ENCODE assay signal across 7 cellular contexts in genomic region chr18:10015941-10016819, GRCh38.
DNase-seq lines count a peak whose midpoint lies in the region; ATAC-seq and TF ChIP-seq lines count a peak whose summit lies in the region.

No MANE protein-coding gene starts in this region.

- DNase-seq in H7 (peak; percentile 56), SK-N-DZ (ENCODE audit: low spot score) (peak; percentile 40), cardiac muscle cell (ENCODE audit: low read depth in 1 of 2, low spot score in 1 of 2) (peak; percentile 77 to 98), stomach (no peak), natural killer cell (no peak), spleen (no peak)
- no peak for DNase-seq in natural killer cell treated with Interleukin-12 subunit alpha and Interleukin-12 subunit beta and Interleukin-15 and Interleukin-18, amount 100 ng/mL, for 72 hours (ENCODE audit: low spot score)

- TF ChIP-seq POLR2A in stomach (IDR thresholded peaks at IDR 0.05) (no peak), spleen (IDR thresholded peaks at IDR 0.05) (no peak)

- ATAC-seq in natural killer cell treated with Interleukin-12 subunit alpha and Interleukin-12 subunit beta and Interleukin-15 and Interleukin-18, amount 100 ng/mL, for 72 hours = no peak
- no peak for ATAC-seq in natural killer cell

- no peak overlapping the region for H3K4me3 Mint-ChIP-seq in natural killer cell treated with Interleukin-12 subunit alpha and Interleukin-12 subunit beta and Interleukin-15 and Interleukin-18, amount 100 ng/mL, for 72 hours
- no peak overlapping the region for H3K4me3 Mint-ChIP-seq in natural killer cell

- peaks cover 7 to 9% of the 10 kb centered on the region in 2 donors for H3K4me1 Mint-ChIP-seq in natural killer cell treated with Interleukin-12 subunit alpha and Interleukin-12 subunit beta and Interleukin-15 and Interleukin-18, amount 100 ng/mL, for 72 hours (ENCODE audit: low read depth in 2 of 2)
- no peaks in the 10 kb centered on the region for H3K4me1 Mint-ChIP-seq in natural killer cell

- WGBS in stomach, 5 donors = 47 to 58% (median 49%) methylated on average over 7 of the region's 7 CpGs
- 54 to 61% (median 59%) methylated on average over 7 of the region's 7 CpGs for WGBS in spleen, 5 donors

- no peaks in the 10 kb centered on the region for H3K9me3 Mint-ChIP-seq in natural killer cell treated with Interleukin-12 subunit alpha and Interleukin-12 subunit beta and Interleukin-15 and Interleukin-18, amount 100 ng/mL, for 72 hours
- no peaks in the 10 kb centered on the region for H3K9me3 Mint-ChIP-seq in natural killer cell

- H3K9me3 ChIP-seq in cardiac muscle cell (ENCODE audit: low read depth) (no peaks in the 10 kb centered on the region), stomach (no peaks in the 10 kb centered on the region), spleen (no peaks in the 10 kb centered on the region)

- peak overlapping the region; percentile 27 for H3K27ac ChIP-seq in cardiac muscle cell
- peak overlapping the region in 4 of 5 donors; percentile 45 to 70 (median 58) for H3K27ac ChIP-seq in stomach
- H3K27ac ChIP-seq in spleen = peak overlapping the region in 4 of 8 donors; percentile 54 to 64 (median 60)

- TF ChIP-seq CTCF in cardiac muscle cell (IDR thresholded peaks at IDR 0.05; ENCODE audit: low read depth, low read length) (peak; percentile 66), stomach (IDR thresholded peaks at IDR 0.05) (peak in 1 of 7 experiments; percentile 16), natural killer cell (IDR thresholded peaks at IDR 0.05) (no peak), spleen (IDR thresholded peaks at IDR 0.05 in 8 of 11, conservative IDR thresholded peaks at IDR 0.05 in 3 of 11) (peak in 1 of 11 experiments; percentile 12)

- H3K4me1 ChIP-seq in cardiac muscle cell (ENCODE audit: low read depth) (peaks cover 10% of the 10 kb centered on the region), stomach (peaks cover 9 to 33% (median 16%) of the 10 kb centered on the region in 4 donors), spleen (peaks cover 0 to 43% (median 17%) of the 10 kb centered on the region in 6 donors)

- H3K27me3 ChIP-seq in H7 (ENCODE audit: control insufficient read depth, insufficient read depth, low read length) (no peaks in the 10 kb centered on the region), cardiac muscle cell (no peaks in the 10 kb centered on the region), stomach (no peaks in the 10 kb centered on the region), spleen (replicated peaks in 1 of 7) (no peaks in the 10 kb centered on the region)

- no peak for TF ChIP-seq EP300 in stomach (IDR thresholded peaks at IDR 0.05)

- H3K36me3 ChIP-seq in H7 (replicated peaks; ENCODE audit: control insufficient read depth, insufficient read depth, low read length) (no peaks in the 10 kb centered on the region), cardiac muscle cell (no peaks in the 10 kb centered on the region), stomach (no peaks in the 10 kb centered on the region), spleen (no peaks in the 10 kb centered on the region)

- intact Hi-C loops in stomach (cut with DNase I; ENCODE audit: low total_unique reads) = no loop called here
- intact Hi-C loops in natural killer cell (cut with micrococcal nuclease) = no loop called here
- intact Hi-C loops in spleen (cut with DNase I; ENCODE audit: low total_unique reads) = no loop called here

- H3K4me3 ChIP-seq in H7 (ENCODE audit: insufficient read depth, low read depth, low read length) (no peak overlapping the region), cardiac muscle cell (no peak overlapping the region), stomach (no peak overlapping the region), spleen (no peak overlapping the region)

- no peaks in the 10 kb centered on the region for H3K36me3 Mint-ChIP-seq in natural killer cell treated with Interleukin-12 subunit alpha and Interleukin-12 subunit beta and Interleukin-15 and Interleukin-18, amount 100 ng/mL, for 72 hours
- H3K36me3 Mint-ChIP-seq in natural killer cell = no peaks in the 10 kb centered on the region

- H3K27me3 Mint-ChIP-seq in natural killer cell treated with Interleukin-12 subunit alpha and Interleukin-12 subunit beta and Interleukin-15 and Interleukin-18, amount 100 ng/mL, for 72 hours = no peaks in the 10 kb centered on the region
- H3K27me3 Mint-ChIP-seq in natural killer cell (ENCODE audit: low read depth in 2 of 2) = no peaks in the 10 kb centered on the region

- H3K27ac Mint-ChIP-seq in natural killer cell treated with Interleukin-12 subunit alpha and Interleukin-12 subunit beta and Interleukin-15 and Interleukin-18, amount 100 ng/mL, for 72 hours = peak overlapping the region in 1 of 2 donors; percentile 17
- no peak overlapping the region for H3K27ac Mint-ChIP-seq in natural killer cell

Comparison
In these comparisons a context has a peak if more than half of its experiments do, and no peak if none do; other contexts are left out.
1. DNase-seq: peak in H7 (single experiment), SK-N-DZ (single experiment) and cardiac muscle cell (2 of 2); none in stomach (single experiment), natural killer cell treated with Interleukin-12 subunit alpha and Interleukin-12 subunit beta and Interleukin-15 and Interleukin-18, amount 100 ng/mL, for 72 hours (single experiment), natural killer cell (single experiment) and spleen (single experiment).